ENCODE assay signal across 17 cellular contexts in the genomic region with DNA sequence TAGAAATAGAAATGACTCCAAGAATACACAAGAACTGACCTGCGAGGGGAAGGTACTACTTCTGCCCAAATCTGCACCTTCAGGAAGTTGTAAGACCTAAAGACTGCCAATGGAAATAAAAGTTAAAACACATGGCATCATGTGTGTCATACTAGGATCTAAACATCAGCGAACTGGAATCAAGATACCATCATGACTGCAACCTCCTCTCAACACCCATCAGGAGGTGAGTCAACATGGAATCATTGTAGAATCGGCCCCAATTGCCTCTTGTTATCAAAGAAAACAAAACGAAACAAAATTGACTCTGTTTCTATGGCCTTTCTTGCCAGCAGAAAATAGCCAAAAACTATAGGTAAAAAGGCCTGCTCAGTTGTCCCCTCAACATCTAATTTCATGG. TPM values are rescaled to one million over a fixed set of nuclear protein-coding genes. Genes with fewer than 3 reads are reported as not detected.
DNase-seq lines count a peak whose midpoint lies in the region; ATAC-seq, FAIRE-seq and TF ChIP-seq lines count a peak whose summit lies in the region.
"Had no signal": no experiment of that assay in that cellular context is flagged by ENCODE, and none has a peak within 500 bp of the region (broad histone marks: within the 10 kb centered on the region; RNA-seq: fewer than 3 reads in every experiment).

No MANE protein-coding gene starts in this region.

- H2AFZ ChIP-seq in astrocyte (ENCODE audit: low read depth, low read length): no peak overlapping the region

- no peak overlapping the region for H3K9ac ChIP-seq in astrocyte (ENCODE audit: low read length)

- H3K4me1 ChIP-seq in astrocyte (ENCODE audit: insufficient read depth, low read length): peaks cover 3% of the 10 kb centered on the region

- H3K4me3 ChIP-seq in astrocyte (ENCODE audit: insufficient read depth, low read depth, low read length): no peak overlapping the region
- H3K4me3 ChIP-seq: heart left ventricle, right atrium auricular region had no signal

- H3K4me1 Mint-ChIP-seq in activated CD8-positive, alpha-beta T cell treated with anti-CD3 and anti-CD28 coated beads for 36 hours (ENCODE audit: low read depth): peaks cover 44% of the 10 kb centered on the region
- H3K4me1 Mint-ChIP-seq in activated CD8-positive, alpha-beta T cell treated with anti-CD3 and anti-CD28 coated beads, Interleukin-2, amount 10 ng/mL, durations not matched to agents 7 days and 5 days (ENCODE audit: low read depth): peaks cover 19% of the 10 kb centered on the region
- H3K4me1 Mint-ChIP-seq in astrocyte (ENCODE audit: low read depth, unreplicated experiment): peaks cover 3% of the 10 kb centered on the region

- H3K4me3 Mint-ChIP-seq in activated CD8-positive, alpha-beta T cell treated with anti-CD3 and anti-CD28 coated beads for 36 hours: no peak overlapping the region
- H3K4me3 Mint-ChIP-seq in activated CD8-positive, alpha-beta T cell treated with anti-CD3 and anti-CD28 coated beads, Interleukin-2, amount 10 ng/mL, durations not matched to agents 7 days and 5 days: no peak overlapping the region
- H3K4me3 Mint-ChIP-seq in astrocyte (ENCODE audit: unreplicated experiment): no peak overlapping the region
- H3K4me3 Mint-ChIP-seq: brain; natural killer cell treated with Interleukin-12 subunit alpha and Interleukin-12 subunit beta and Interleukin-15 and Interleukin-18, amount 100 ng/mL, for 72 hours had no signal

- intact Hi-C loops in activated CD8-positive, alpha-beta T cell treated with anti-CD3 and anti-CD28 coated beads for 36 hours (cut with micrococcal nuclease): no loop called here

- H3K27ac ChIP-seq in astrocyte (ENCODE audit: low read depth, low read length): no peak overlapping the region
- H3K27ac ChIP-seq: heart left ventricle, right atrium auricular region had no signal

- peak overlapping the region; percentile 55 for H3K4me2 ChIP-seq in astrocyte (ENCODE audit: low read length)

- H4K20me1 ChIP-seq in astrocyte (ENCODE audit: insufficient read depth, low read length): no peaks in the 10 kb centered on the region

- H3K27ac Mint-ChIP-seq in activated CD8-positive, alpha-beta T cell treated with anti-CD3 and anti-CD28 coated beads for 36 hours: no peak overlapping the region
- no peak overlapping the region for H3K27ac Mint-ChIP-seq in activated CD8-positive, alpha-beta T cell treated with anti-CD3 and anti-CD28 coated beads, Interleukin-2, amount 10 ng/mL, durations not matched to agents 7 days and 5 days
- H3K27ac Mint-ChIP-seq in astrocyte (ENCODE audit: unreplicated experiment): no peak overlapping the region
- H3K27ac Mint-ChIP-seq: natural killer cell treated with Interleukin-12 subunit alpha and Interleukin-12 subunit beta and Interleukin-15 and Interleukin-18, amount 100 ng/mL, for 72 hours had no signal

- TF ChIP-seq CTCF in activated CD8-positive, alpha-beta T cell treated with anti-CD3 and anti-CD28 coated beads for 36 hours (IDR thresholded peaks at IDR 0.05): no peak
- no peak for TF ChIP-seq CTCF in astrocyte (IDR thresholded peaks at IDR 0.05; ENCODE audit: insufficient read depth, low read depth, low read length)

- no peaks in the 10 kb centered on the region for H3K9me3 ChIP-seq in astrocyte (ENCODE audit: insufficient read depth, low read depth, low read length)
- H3K9me3 ChIP-seq: right atrium auricular region had no signal

- H3K36me3 Mint-ChIP-seq in activated CD8-positive, alpha-beta T cell treated with anti-CD3 and anti-CD28 coated beads for 36 hours (ENCODE audit: low read depth): peaks cover 5% of the 10 kb centered on the region
- peaks cover 5% of the 10 kb centered on the region for H3K36me3 Mint-ChIP-seq in activated CD8-positive, alpha-beta T cell treated with anti-CD3 and anti-CD28 coated beads, Interleukin-2, amount 10 ng/mL, durations not matched to agents 7 days and 5 days (ENCODE audit: low read depth)
- H3K36me3 Mint-ChIP-seq in astrocyte (ENCODE audit: low read depth, unreplicated experiment): no peaks in the 10 kb centered on the region

- no peaks in the 10 kb centered on the region for H3K79me2 ChIP-seq in astrocyte (ENCODE audit: insufficient read depth, low read length)

- CTCF ChIA-PET in activated CD8-positive, alpha-beta T cell treated with anti-CD3 and anti-CD28 coated beads for 36 hours (lab: Charles Lee): no interaction called here
- CTCF ChIA-PET in activated CD8-positive, alpha-beta T cell treated with anti-CD3 and anti-CD28 coated beads, Interleukin-2, amount 10 ng/mL, durations not matched to agents 7 days and 5 days (lab: Charles Lee): no interaction called here

- no peaks in the 10 kb centered on the region for H3K36me3 ChIP-seq in astrocyte (ENCODE audit: insufficient read depth, low read length)
- H3K36me3 ChIP-seq: heart left ventricle, right atrium auricular region had no signal

- FAIRE-seq in astrocyte (lab: Jason Lieb, UNC): peak; percentile 56
- FAIRE-seq: GM12892 had no signal

- H3K27me3 Mint-ChIP-seq in activated CD8-positive, alpha-beta T cell treated with anti-CD3 and anti-CD28 coated beads for 36 hours: no peaks in the 10 kb centered on the region
- no peaks in the 10 kb centered on the region for H3K27me3 Mint-ChIP-seq in activated CD8-positive, alpha-beta T cell treated with anti-CD3 and anti-CD28 coated beads, Interleukin-2, amount 10 ng/mL, durations not matched to agents 7 days and 5 days (ENCODE audit: low read depth)
- H3K27me3 Mint-ChIP-seq in astrocyte (ENCODE audit: low read depth, unreplicated experiment): no peaks in the 10 kb centered on the region
- H3K27me3 Mint-ChIP-seq: effector memory CD8-positive, alpha-beta T cell had no signal

- peak; percentile 55 for ATAC-seq in activated CD8-positive, alpha-beta T cell treated with anti-CD3 and anti-CD28 coated beads for 36 hours
- ATAC-seq in activated CD8-positive, alpha-beta T cell treated with anti-CD3 and anti-CD28 coated beads, Interleukin-2, amount 10 ng/mL, durations not matched to agents 7 days and 5 days: no peak
- ATAC-seq in GM18868 (IDR thresholded peaks at IDR 0.05; ENCODE audit: unreplicated experiment) (no peak), HG03280 (IDR thresholded peaks at IDR 0.05; ENCODE audit: unreplicated experiment) (no peak)
- ATAC-seq: effector memory CD8-positive, alpha-beta T cell; heart left ventricle; natural killer cell treated with Interleukin-12 subunit alpha and Interleukin-12 subunit beta and Interleukin-15 and Interleukin-18, amount 100 ng/mL, for 72 hours had no signal

- POLR2A ChIA-PET in activated CD8-positive, alpha-beta T cell treated with anti-CD3 and anti-CD28 coated beads for 36 hours (lab: Charles Lee): no interaction called here
- POLR2A ChIA-PET in activated CD8-positive, alpha-beta T cell treated with anti-CD3 and anti-CD28 coated beads, Interleukin-2, amount 10 ng/mL, durations not matched to agents 7 days and 5 days (lab: Charles Lee): interaction anchor here (1.5 kb wide), 1 partner anchor 14 kb away, joined by 10 read pairs; no protein-coding TSS in a partner anchor

- H3K9me3 Mint-ChIP-seq in activated CD8-positive, alpha-beta T cell treated with anti-CD3 and anti-CD28 coated beads for 36 hours: no peaks in the 10 kb centered on the region
- H3K9me3 Mint-ChIP-seq in activated CD8-positive, alpha-beta T cell treated with anti-CD3 and anti-CD28 coated beads, Interleukin-2, amount 10 ng/mL, durations not matched to agents 7 days and 5 days (ENCODE audit: insufficient read depth): peaks cover 6% of the 10 kb centered on the region
- no peaks in the 10 kb centered on the region for H3K9me3 Mint-ChIP-seq in astrocyte (ENCODE audit: unreplicated experiment)
- H3K9me3 Mint-ChIP-seq: effector memory CD8-positive, alpha-beta T cell had no signal

- DNase-seq in activated CD8-positive, alpha-beta T cell treated with anti-CD3 and anti-CD28 coated beads for 36 hours: no peak
- no peak for DNase-seq in activated CD8-positive, alpha-beta T cell treated with anti-CD3 and anti-CD28 coated beads, Interleukin-2, amount 10 ng/mL, durations not matched to agents 7 days and 5 days
- DNase-seq in LHCN-M2 (ENCODE audit: low read depth) (peak; percentile 73), astrocyte (ENCODE audit: low read depth) (peak; percentile 54), lung microvascular endothelial cell (ENCODE audit: low read depth in 2 of 2) (peak; percentile 17 to 73)
- no peak for DNase-seq in activated CD4-positive, CD25-positive, alpha-beta regulatory T cell (lab: John Stamatoyannopoulos, UW)
- DNase-seq: effector memory CD8-positive, alpha-beta T cell; heart left ventricle; Right ventricle myocardium superior; stimulated activated CD4-positive, alpha-beta T cell treated with anti-CD3 and anti-CD28 coated beads, Interleukin-4, amount 100 ng/mL, for 4 hours; stimulated activated naive CD4-positive, alpha-beta T cell treated with Interleukin-2 at 50 U/mL for 16 hours had no signal

- no peaks in the 10 kb centered on the region for H3K27me3 ChIP-seq in astrocyte (ENCODE audit: insufficient read depth, low read length)
- H3K27me3 ChIP-seq: heart left ventricle, right atrium auricular region had no signal

RNA-seq across cellular contexts. Expression of a gene that starts 15.1 kb away (rescaled TPM):
- 10 to 100 TPM; 18.8 to 19.4 TPM for total RNA-seq in activated CD8-positive, alpha-beta T cell treated with anti-CD3 and anti-CD28 coated beads for 36 hours
- 10 to 100 TPM; 14.6 to 15.7 TPM for total RNA-seq in activated CD8-positive, alpha-beta T cell treated with anti-CD3 and anti-CD28 coated beads, Interleukin-2, amount 10 ng/mL, durations not matched to agents 7 days and 5 days
- total RNA-seq in LHCN-M2 (2014; rRNA removed) (45.4 and 47.1 TPM in 2 replicates), astrocyte (16.0 and 18.8 TPM in 2 replicates), lung microvascular endothelial cell (19.6 and 24.8 TPM in 2 replicates)
- 14.7 TPM for polyA plus RNA-seq in LHCN-M2 (2012)

RNA-seq across cellular contexts. Expression of a gene that starts 44.0 kb away (rescaled TPM):
- not detected for total RNA-seq in activated CD8-positive, alpha-beta T cell treated with anti-CD3 and anti-CD28 coated beads for 36 hours
- not detected for total RNA-seq in activated CD8-positive, alpha-beta T cell treated with anti-CD3 and anti-CD28 coated beads, Interleukin-2, amount 10 ng/mL, durations not matched to agents 7 days and 5 days
- total RNA-seq in LHCN-M2 (2014; rRNA removed) (not detected in 2 replicates), astrocyte (not detected in 2 replicates), lung microvascular endothelial cell (not detected in 2 replicates)
- polyA plus RNA-seq in LHCN-M2 (2012): 0.29 TPM
- total RNA-seq: heart left ventricle; natural killer cell treated with Interleukin-12 subunit alpha and Interleukin-12 subunit beta and Interleukin-15 and Interleukin-18, amount 100 ng/mL, for 72 hours; right atrium auricular region; Right ventricle myocardium superior had no signal
- polyA plus RNA-seq: heart left ventricle had no signal

Comparison
In these comparisons a context has a peak if more than half of its experiments do, and no peak if none do; other contexts are left out.
1. DNase-seq: peak in LHCN-M2 (single experiment), astrocyte (single experiment) and lung microvascular endothelial cell (2 of 2); none in activated CD8-positive, alpha-beta T cell treated with anti-CD3 and anti-CD28 coated beads for 36 hours (single experiment), activated CD8-positive, alpha-beta T cell treated with anti-CD3 and anti-CD28 coated beads, Interleukin-2, amount 10 ng/mL, durations not matched to agents 7 days and 5 days (single experiment) and activated CD4-positive, CD25-positive, alpha-beta regulatory T cell (0 of 4).